Comparison of ENCODE assay signal across 19 cellular contexts in the genomic region with DNA sequence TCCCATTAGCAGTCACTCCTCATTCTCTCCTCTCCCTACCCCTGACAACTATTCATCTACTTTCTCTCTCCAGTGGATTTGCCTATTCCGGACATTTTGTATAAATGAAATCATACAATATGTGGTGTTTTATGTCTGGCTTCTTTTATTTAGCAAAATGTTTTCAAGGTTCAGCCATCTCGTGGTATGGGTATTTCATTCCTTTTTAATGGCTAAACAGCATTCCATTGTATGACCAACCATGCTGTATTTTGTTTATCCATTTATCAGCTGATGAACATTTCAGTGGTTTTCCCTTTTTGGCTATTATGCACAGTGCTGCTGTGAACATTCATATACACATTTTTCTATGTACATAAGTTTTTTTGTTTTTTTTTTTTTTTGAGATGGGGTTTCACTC. TPM values are rescaled to one million over a fixed set of nuclear protein-coding genes. Genes with fewer than 3 reads are reported as not detected.
DNase-seq lines count a peak whose midpoint lies in the region; ATAC-seq and TF ChIP-seq lines count a peak whose summit lies in the region.
"Had no signal": no experiment of that assay in that cellular context is flagged by ENCODE, and none has a peak within 500 bp of the region (broad histone marks: within the 10 kb centered on the region; RNA-seq: fewer than 3 reads in every experiment).

No MANE protein-coding gene starts in this region.

- H3K4me3 Mint-ChIP-seq in HFFc6 (peak overlapping the region; percentile 82), immature natural killer cell (no peak overlapping the region)

- peaks cover 62% of the 10 kb centered on the region for H3K4me1 Mint-ChIP-seq in HFFc6 (ENCODE audit: low read depth)
- H3K4me1 Mint-ChIP-seq in immature natural killer cell: no peaks in the 10 kb centered on the region

- DNase-seq in ACHN (peak; percentile 26), HFFc6 (peak; percentile 81), astrocyte of the spinal cord (ENCODE audit: low read depth, low spot score) (peak; percentile 75), glomerular visceral epithelial cell (ENCODE audit: extremely low spot score) (peak; percentile 24), head of caudate nucleus (no peak), RPMI8226 (no peak), immature natural killer cell (no peak)
- DNase-seq: activated CD4-positive, CD25-positive, alpha-beta regulatory T cell treated with anti-CD3 and anti-CD28 coated beads, Interleukin-2, amount 50 U/mL, for 72 hours; amygdala; colonic mucosa; left colon; midbrain; MM.1S; NCI-H1930; NCI-H510A treated with DMSO at 0.1 percent for 48 hours; right cardiac atrium; SJCRH30 had no signal

- in situ Hi-C loops in ACHN (cut with HindIII; ENCODE audit: low pct_ligation_motif_present, low pct_unique_long_range_greater_than_20kb, low sequenced_read_pairs): no loop called here
- in situ Hi-C loops in astrocyte of the spinal cord (cut with HindIII; ENCODE audit: low sequenced_read_pairs): no loop called here

- no peak overlapping the region for H3K4me3 ChIP-seq in astrocyte of the spinal cord (ENCODE audit: low read depth, low read length)
- H3K4me3 ChIP-seq: colonic mucosa, SJCRH30 had no signal

- H3K27me3 Mint-ChIP-seq in HFFc6 (ENCODE audit: insufficient read depth) (no peaks in the 10 kb centered on the region), immature natural killer cell (ENCODE audit: low read depth in 3 of 3) (peaks cover 0 to 2% (median 0%) of the 10 kb centered on the region in 3 donors)

- H3K36me3 Mint-ChIP-seq in HFFc6 (ENCODE audit: low read depth): peaks cover 61% of the 10 kb centered on the region
- H3K36me3 Mint-ChIP-seq in immature natural killer cell: peaks cover 16 to 55% (median 38%) of the 10 kb centered on the region in 3 donors

- H3K27ac Mint-ChIP-seq in HFFc6: peak overlapping the region; percentile 95
- H3K27ac Mint-ChIP-seq in immature natural killer cell: no peak overlapping the region

- no peak for ATAC-seq in GM21515 (IDR thresholded peaks at IDR 0.05; ENCODE audit: unreplicated experiment)
- ATAC-seq: HepG2, left colon, right cardiac atrium had no signal

- intact Hi-C loops in head of caudate nucleus (cut with DNase I): no loop called here

- H3K9me3 Mint-ChIP-seq in HFFc6 (no peaks in the 10 kb centered on the region), immature natural killer cell (no peaks in the 10 kb centered on the region)

- TF ChIP-seq CTCF in HFFc6 (IDR thresholded peaks at IDR 0.05) (no peak), astrocyte of the spinal cord (IDR thresholded peaks at IDR 0.05; ENCODE audit: low read depth, low read length) (no peak)

RNA-seq across cellular contexts. Expression of a gene that starts 34.9 kb away (rescaled TPM):
- total RNA-seq in HFFc6 (2021; fragmentation: NEBNext Ultra II Directional; extraction: Animal tissue kit (Norgen Biotek cat#: 25700)): 10 to 100 TPM; 11.1 to 17.0 (median 13.6) TPM
- polyA plus RNA-seq in immature natural killer cell: 1 to 10 TPM in 2 of 3 donors, under 1 TPM in 1; 0.76 to 2.8 (median 1.4) TPM

RNA-seq across cellular contexts. Expression of a gene that starts 37.8 kb away (rescaled TPM):
- total RNA-seq in HFFc6 (2021; fragmentation: NEBNext Ultra II Directional; extraction: Animal tissue kit (Norgen Biotek cat#: 25700)): 10 to 100 TPM; 36.7 to 42.1 (median 38.7) TPM
- 10 to 100 TPM; 23.1 to 32.6 (median 29.6) TPM for polyA plus RNA-seq in immature natural killer cell

RNA-seq across cellular contexts. Expression of a gene that starts 37.9 kb away (rescaled TPM):
- total RNA-seq in HFFc6 (2021; fragmentation: NEBNext Ultra II Directional; extraction: Animal tissue kit (Norgen Biotek cat#: 25700)): 10 to 100 TPM; 11.2 to 15.2 (median 12.4) TPM
- 100 to 1,000 TPM in 1 of 3 donors, 10 to 100 TPM in 2; 57.2 to 105 (median 60.4) TPM for polyA plus RNA-seq in immature natural killer cell

Comparison
In these comparisons a context has a peak if more than half of its experiments do, and no peak if none do; other contexts are left out.
1. DNase-seq: peak in ACHN (single experiment), HFFc6 (single experiment), astrocyte of the spinal cord (single experiment) and glomerular visceral epithelial cell (single experiment); none in head of caudate nucleus (0 of 42), RPMI8226 (single experiment) and immature natural killer cell (0 of 3).